Comparison of ENCODE assay signal across 11 cellular contexts in genomic region chr10:15521507-15521906, GRCh38.
"Had no signal": no experiment of that assay in that cellular context is flagged by ENCODE, and none has a peak within 500 bp of the region (broad histone marks: within the 10 kb centered on the region; RNA-seq: fewer than 3 reads in every experiment).

No MANE protein-coding gene starts in this region.

- H2AFZ ChIP-seq: GM23248, GM23338 had no signal

- ATAC-seq: GM23338, HCT116 had no signal

- DNase-seq: GM23248, GOT3, H7, H9, HCEC 1CT, HFFc6 had no signal

- H3K9me3 ChIP-seq: HAP-1 had no signal

- H3K36me3 ChIP-seq: HAP-1 had no signal

- H3K4me2 ChIP-seq: GM23338 had no signal

- FAIRE-seq: H1, H54 had no signal

- H3K9ac ChIP-seq: GM23248 had no signal

- H3K4me1 ChIP-seq: HAP-1 had no signal

- H3K27ac ChIP-seq: GM23248 had no signal

- H3K4me3 ChIP-seq: GM23248, GM23338, HAP-1 had no signal
